8 cellular contexts compared by ENCODE assay signal in genomic region chr12:106918746-106919145, GRCh38. TPM values are rescaled to one million over a fixed set of nuclear protein-coding genes. Genes with fewer than 3 reads are reported as not detected.
DNase-seq lines count a peak whose midpoint lies in the region; ATAC-seq and TF ChIP-seq lines count a peak whose summit lies in the region.

No MANE protein-coding gene starts in this region.

- no peak overlapping the region for H3K4me3 ChIP-seq in esophagus muscularis mucosa

- no peak for TF ChIP-seq POLR2A in esophagus muscularis mucosa (IDR thresholded peaks at IDR 0.05; ENCODE audit: low read depth)

- peak; percentile 95 for ATAC-seq in WTC11
- ATAC-seq in HG03432 (IDR thresholded peaks at IDR 0.05; ENCODE audit: unreplicated experiment), result no peak
- no peak for ATAC-seq in esophagus mucosa
- ATAC-seq in GM18870 (IDR thresholded peaks at IDR 0.05; ENCODE audit: unreplicated experiment), result no peak

- H3K9me3 ChIP-seq in esophagus muscularis mucosa, result no peaks in the 10 kb centered on the region

- CTCF ChIA-PET in WTC11 (lab: Charles Lee), result interaction anchor here (0.5 to 3.2 kb wide), 75 partner anchors 9 to 769 kb away, joined by 3 to 108 read pairs (median 5); partner anchors contain the start of genes MTERF2, POLR3B, RFX4 and TMEM263

- WGBS in esophagus muscularis mucosa, result 19% methylated on average over 3 of the region's 3 CpGs

- peaks cover 9% of the 10 kb centered on the region for H3K9me3 Mint-ChIP-seq in WTC11

- peaks cover 3% of the 10 kb centered on the region; the same call in 1 of the 2 replicates for H3K36me3 Mint-ChIP-seq in WTC11

- DNase-seq in NCI-H146 (lab: John Stamatoyannopoulos, UW), result peak; percentile 59
- DNase-seq in WTC11 (ENCODE audit: low spot score), result peak; percentile 50
- DNase-seq in medulla oblongata (ENCODE audit: extremely low spot score), result peak; percentile 22
- no peak for DNase-seq in esophagus muscularis mucosa (ENCODE audit: extremely low spot score)

- POLR2A ChIA-PET in WTC11 (lab: Charles Lee), result interaction anchor here (0.5 to 1.5 kb wide), 3 partner anchors 307 to 562 kb away, joined by 3 to 9 read pairs (median 4); partner anchors contain the start of gene POLR3B

- no peak overlapping the region for H3K27ac ChIP-seq in esophagus muscularis mucosa (replicated peaks in 1 of 4)

- H3K27ac Mint-ChIP-seq in WTC11, result no peak overlapping the region

- no peak for TF ChIP-seq EP300 in esophagus muscularis mucosa (IDR thresholded peaks at IDR 0.05)

- H3K4me1 ChIP-seq in esophagus muscularis mucosa, result no peaks in the 10 kb centered on the region

- no peak overlapping the region for H3K4me3 Mint-ChIP-seq in WTC11

- H3K36me3 ChIP-seq in esophagus muscularis mucosa, result no peaks in the 10 kb centered on the region

- intact Hi-C loops in esophagus muscularis mucosa (cut with DNase I), result loop anchor here (1.0 kb wide), 1 partner anchor 532 kb away; no protein-coding TSS in a partner anchor

- TF ChIP-seq CTCF in GM12872 (IDR thresholded peaks at IDR 0.05; ENCODE audit: insufficient read depth, low read depth, low read length) (peak; percentile 55; the same call in 2 of the 3 replicates), WTC11 (IDR thresholded peaks at IDR 0.05) (no peak), esophagus muscularis mucosa (IDR thresholded peaks at IDR 0.05) (no peak)

- H3K27me3 Mint-ChIP-seq in WTC11 (ENCODE audit: low read depth), result peaks cover 8% of the 10 kb centered on the region

- H3K4me1 Mint-ChIP-seq in WTC11, result peaks cover 28% of the 10 kb centered on the region

- H3K27me3 ChIP-seq in esophagus muscularis mucosa, result no peaks in the 10 kb centered on the region

TF ChIP-seq in WTC11, 78 proteins besides CTCF, POLR2A, EP300 and RAD21:
- TF ChIP-seq E2F1 (CRISPR knock-in tag; IDR thresholded peaks at IDR 0.05) (no peak), ZNF121 (CRISPR knock-in tag; IDR thresholded peaks at IDR 0.05) (no peak), ZNF219 (CRISPR knock-in tag; IDR thresholded peaks at IDR 0.05; ENCODE audit: borderline replicate concordance) (no peak), AR (CRISPR knock-in tag; IDR thresholded peaks at IDR 0.05) (no peak), MLX (CRISPR knock-in tag; IDR thresholded peaks at IDR 0.05) (no peak), KAT7 (CRISPR knock-in tag; IDR thresholded peaks at IDR 0.05; ENCODE audit: borderline replicate concordance) (no peak), GTF2I (CRISPR knock-in tag; conservative IDR thresholded peaks at IDR 0.05) (no peak), IRF1 (CRISPR knock-in tag; IDR thresholded peaks at IDR 0.05) (no peak), ZNF317 (CRISPR knock-in tag; IDR thresholded peaks at IDR 0.05; ENCODE audit: borderline replicate concordance, low read depth) (no peak), FOXP4 (CRISPR knock-in tag; IDR thresholded peaks at IDR 0.05) (no peak), ZBTB43 (CRISPR knock-in tag; IDR thresholded peaks at IDR 0.05) (no peak), GRHL2 (CRISPR knock-in tag; IDR thresholded peaks at IDR 0.05; ENCODE audit: insufficient replicate concordance, severe bottlenecking) (no peak), ZNF671 (CRISPR knock-in tag; IDR thresholded peaks at IDR 0.05) (no peak)

RNA-seq across cellular contexts. Expression of gene TMEM263, which starts 37.0 kb away (rescaled TPM):
- total RNA-seq in WTC11 (2021), result 15.2 to 18.0 TPM (median 16.8 TPM) in 3 replicates
- total RNA-seq in esophagus mucosa, result 4.3 TPM
- 10 to 100 TPM; 31.1 to 39.9 (median 34.5) TPM for total RNA-seq in esophagus muscularis mucosa
